In genomic region chr20:56566621-56567020, GRCh38 we compare ENCODE assay signal across 1 cellular context.
TF ChIP-seq lines count a peak whose summit lies in the region.

No MANE protein-coding gene starts in this region.

TF ChIP-seq in HepG2, 621 proteins besides CTCF, POLR2A, EP300 and RAD21 (continued from another document):
- no peak for TF ChIP-seq MEIS2 (CRISPR knock-in tag; IDR thresholded peaks at IDR 0.05)
- no peak for TF ChIP-seq NFIB (CRISPR knock-in tag; IDR thresholded peaks at IDR 0.05; ENCODE audit: borderline replicate concordance)
- no peak for TF ChIP-seq ZNF713 (CRISPR knock-in tag; IDR thresholded peaks at IDR 0.05)
- TF ChIP-seq ONECUT2 (CRISPR knock-in tag; IDR thresholded peaks at IDR 0.05): no peak
- TF ChIP-seq ZNF18 (CRISPR knock-in tag; IDR thresholded peaks at IDR 0.05; ENCODE audit: insufficient replicate concordance): no peak
- TF ChIP-seq GTF2F1 (IDR thresholded peaks at IDR 0.05; ENCODE audit: low read length): no peak
- no peak for TF ChIP-seq ARID4A (CRISPR knock-in tag; IDR thresholded peaks at IDR 0.05; ENCODE audit: borderline replicate concordance)
- TF ChIP-seq TERF1 (CRISPR knock-in tag; IDR thresholded peaks at IDR 0.05): no peak
- TF ChIP-seq RCOR2 (CRISPR knock-in tag; IDR thresholded peaks at IDR 0.05): no peak
- TF ChIP-seq ZNF577 (CRISPR knock-in tag; IDR thresholded peaks at IDR 0.05; ENCODE audit: borderline replicate concordance, low read depth): no peak
- no peak for TF ChIP-seq HMGA1 (CRISPR knock-in tag; conservative IDR thresholded peaks at IDR 0.05)
